ENCODE assay signal across 11 cellular contexts in genomic region chr5:411728-412127, GRCh38. TPM values are rescaled to one million over a fixed set of nuclear protein-coding genes. Genes with fewer than 3 reads are reported as not detected.
DNase-seq lines count a peak whose midpoint lies in the region; ATAC-seq, FAIRE-seq and TF ChIP-seq lines count a peak whose summit lies in the region.
"Had no signal": no experiment of that assay in that cellular context is flagged by ENCODE, and none has a peak within 500 bp of the region (broad histone marks: within the 10 kb centered on the region; RNA-seq: fewer than 3 reads in every experiment).

No MANE protein-coding gene starts in this region.

- H3K27ac Mint-ChIP-seq in nephron progenitor cell, result no peak overlapping the region

- no CpG with 5 or more reads among the region's 13 CpGs for WGBS in neuronal stem cell (ENCODE audit: extremely low coverage in 2 of 2, insufficient read length in 2 of 2, insufficient replicate concordance in 1 of 2), 2 donors
- 61 to 81% methylated on average over 3 to 5 of the region's 13 CpGs for WGBS in gastroesophageal sphincter (ENCODE audit: low coverage in 1 of 2), 2 donors

- no peak overlapping the region for H2BK5ac ChIP-seq in neuronal stem cell (ENCODE audit: low read length)

- H3K14ac ChIP-seq in neuronal stem cell (ENCODE audit: low read length), result no peak overlapping the region

- peak; percentile 56 to 62 for DNase-seq in activated CD4-positive, alpha-beta T cell treated with anti-CD3 and anti-CD28 coated beads, Interleukin-2, amount 50 U/mL, for 48 hours
- DNase-seq in activated CD4-positive, alpha-beta T cell treated with anti-CD3 and anti-CD28 coated beads for 4 hours, result no peak
- peak; percentile 48 for DNase-seq in H7
- peak; percentile 62 to 67 for DNase-seq in activated T-cell treated with anti-CD3 and anti-CD28 coated beads, Interleukin-2, amount 50 U/mL, for 48 hours
- no peak for DNase-seq in neuronal stem cell (ENCODE audit: low spot score)
- no peak for DNase-seq in nephron progenitor cell
- DNase-seq in frontal cortex (ENCODE audit: low spot score in 2 of 2), result no peak

- no peaks in the 10 kb centered on the region for H3K36me3 ChIP-seq in H7 (replicated peaks; ENCODE audit: control insufficient read depth, insufficient read depth, low read length)
- H3K36me3 ChIP-seq in neuronal stem cell (replicated peaks in 1 of 2; ENCODE audit: control insufficient read depth in 2 of 2, insufficient read depth in 2 of 2, low read length in 2 of 2), result no peaks in the 10 kb centered on the region
- no peaks in the 10 kb centered on the region for H3K36me3 ChIP-seq in gastroesophageal sphincter
- H3K36me3 ChIP-seq: ascending aorta, prostate gland had no signal

- peaks cover 35% of the 10 kb centered on the region for H3K4me1 Mint-ChIP-seq in nephron progenitor cell

- no peak overlapping the region for H2BK120ac ChIP-seq in neuronal stem cell (ENCODE audit: low read depth, low read length)

- TF ChIP-seq POLR2A in gastroesophageal sphincter (IDR thresholded peaks at IDR 0.05), result no peak

- H3K27ac ChIP-seq in neuronal stem cell (replicated peaks; ENCODE audit: low read length) (no peak overlapping the region), gastroesophageal sphincter (no peak overlapping the region)
- H3K27ac ChIP-seq: ascending aorta, prostate gland had no signal

- H2AK5ac ChIP-seq in neuronal stem cell (ENCODE audit: low read depth, low read length), result no peak overlapping the region

- H2AFZ ChIP-seq in neuronal stem cell (ENCODE audit: low read length), result no peak overlapping the region

- FAIRE-seq in frontal cortex (lab: Jason Lieb, UNC), result no peak

- H2BK15ac ChIP-seq in neuronal stem cell (ENCODE audit: low read length), result no peak overlapping the region

- H3K4me1 ChIP-seq in neuronal stem cell (ENCODE audit: control insufficient read depth in 2 of 2, insufficient read depth in 1 of 2, low read depth in 1 of 2, low read length in 2 of 2), result peaks cover 7 to 14% of the 10 kb centered on the region in 2 donors
- no peaks in the 10 kb centered on the region for H3K4me1 ChIP-seq in gastroesophageal sphincter
- H3K4me1 ChIP-seq: ascending aorta, prostate gland had no signal

- H3K18ac ChIP-seq in neuronal stem cell (ENCODE audit: low read length), result peak overlapping the region; percentile 4

- no peaks in the 10 kb centered on the region for H3K79me1 ChIP-seq in neuronal stem cell (ENCODE audit: low read depth, low read length)

- peaks cover 24% of the 10 kb centered on the region for H3K27me3 Mint-ChIP-seq in nephron progenitor cell (ENCODE audit: low read depth, poor library complexity)

- H3K9me3 ChIP-seq in neuronal stem cell (replicated peaks in 1 of 2; ENCODE audit: control insufficient read depth in 2 of 2, insufficient read depth in 1 of 2, low read depth in 1 of 2, low read length in 2 of 2) (no peaks in the 10 kb centered on the region), gastroesophageal sphincter (no peaks in the 10 kb centered on the region)
- H3K9me3 ChIP-seq: ascending aorta, prostate gland had no signal

- no peak overlapping the region for H3K4me3 ChIP-seq in H7 (ENCODE audit: insufficient read depth, low read depth, low read length)
- H3K4me3 ChIP-seq in neuronal stem cell (ENCODE audit: low read length in 2 of 2), result no peak overlapping the region
- H3K4me3 ChIP-seq in gastroesophageal sphincter, result no peak overlapping the region
- H3K4me3 ChIP-seq: ascending aorta, prostate gland had no signal

- no peak overlapping the region for H3K4ac ChIP-seq in neuronal stem cell (ENCODE audit: low read length)

- H2BK12ac ChIP-seq in neuronal stem cell (ENCODE audit: low read length), result no peak overlapping the region

- no peak for ATAC-seq in gastroesophageal sphincter
- ATAC-seq: esophagus mucosa had no signal

- H3K36me3 Mint-ChIP-seq in nephron progenitor cell (ENCODE audit: low read depth), result no peaks in the 10 kb centered on the region

- TF ChIP-seq CTCF in nephron progenitor cell (IDR thresholded peaks at IDR 0.05) (no peak), gastroesophageal sphincter (IDR thresholded peaks at IDR 0.05) (no peak)

- H3K27me3 ChIP-seq in H7 (ENCODE audit: control insufficient read depth, insufficient read depth, low read length) (no peaks in the 10 kb centered on the region; the same call in none of the 2 replicates), neuronal stem cell (ENCODE audit: control insufficient read depth in 3 of 3, insufficient read depth in 3 of 3, low read depth in 1 of 3, low read length in 3 of 3) (no peaks in the 10 kb centered on the region), gastroesophageal sphincter (peaks cover 4% of the 10 kb centered on the region)
- H3K27me3 ChIP-seq: ascending aorta had no signal

- H3K4me3 Mint-ChIP-seq in nephron progenitor cell, result no peak overlapping the region

- H4K8ac ChIP-seq in neuronal stem cell (ENCODE audit: low read depth, low read length), result no peak overlapping the region

- H3K9ac ChIP-seq in neuronal stem cell (ENCODE audit: low read depth, low read length, poor library complexity), result peak overlapping the region; percentile 68

- H3K23ac ChIP-seq in neuronal stem cell (ENCODE audit: low read depth, low read length, poor library complexity), result no peak overlapping the region

- TF ChIP-seq EP300 in gastroesophageal sphincter (IDR thresholded peaks at IDR 0.05), result no peak

- H4K91ac ChIP-seq in neuronal stem cell (ENCODE audit: low read depth, low read length, poor library complexity), result no peak overlapping the region

- peaks cover 4% of the 10 kb centered on the region for H3K9me3 Mint-ChIP-seq in nephron progenitor cell

- H3K4me2 ChIP-seq in neuronal stem cell (ENCODE audit: insufficient read depth, low read length, poor library complexity, severe bottlenecking), result no peak overlapping the region

RNA-seq across cellular contexts. Expression of gene EXOC3, which starts 31.2 kb away (rescaled TPM):
- total RNA-seq in H7 (2014; rRNA removed; shearing (Covaris generic)), result 20.5 and 24.1 TPM in 2 replicates
- 18.9 TPM for polyA plus RNA-seq in neuronal stem cell (2013, experiment 1 of 2)
- polyA plus RNA-seq in neuronal stem cell (2013, experiment 2 of 2), result 18.7 TPM
- total RNA-seq in frontal cortex (22.4 TPM), gastroesophageal sphincter (10 to 100 TPM; 46.4 to 92.7 (median 60.3) TPM)

Comparison
In these comparisons a context has a peak if more than half of its experiments do, and no peak if none do; other contexts are left out.
1. DNase-seq: peak in activated CD4-positive, alpha-beta T cell treated with anti-CD3 and anti-CD28 coated beads, Interleukin-2, amount 50 U/mL, for 48 hours (2 of 2), H7 (single experiment) and activated T-cell treated with anti-CD3 and anti-CD28 coated beads, Interleukin-2, amount 50 U/mL, for 48 hours (2 of 2); none in activated CD4-positive, alpha-beta T cell treated with anti-CD3 and anti-CD28 coated beads for 4 hours (0 of 2), neuronal stem cell (single experiment), nephron progenitor cell (single experiment) and frontal cortex (0 of 2).